1 cellular context compared by ENCODE assay signal in the genomic region with DNA sequence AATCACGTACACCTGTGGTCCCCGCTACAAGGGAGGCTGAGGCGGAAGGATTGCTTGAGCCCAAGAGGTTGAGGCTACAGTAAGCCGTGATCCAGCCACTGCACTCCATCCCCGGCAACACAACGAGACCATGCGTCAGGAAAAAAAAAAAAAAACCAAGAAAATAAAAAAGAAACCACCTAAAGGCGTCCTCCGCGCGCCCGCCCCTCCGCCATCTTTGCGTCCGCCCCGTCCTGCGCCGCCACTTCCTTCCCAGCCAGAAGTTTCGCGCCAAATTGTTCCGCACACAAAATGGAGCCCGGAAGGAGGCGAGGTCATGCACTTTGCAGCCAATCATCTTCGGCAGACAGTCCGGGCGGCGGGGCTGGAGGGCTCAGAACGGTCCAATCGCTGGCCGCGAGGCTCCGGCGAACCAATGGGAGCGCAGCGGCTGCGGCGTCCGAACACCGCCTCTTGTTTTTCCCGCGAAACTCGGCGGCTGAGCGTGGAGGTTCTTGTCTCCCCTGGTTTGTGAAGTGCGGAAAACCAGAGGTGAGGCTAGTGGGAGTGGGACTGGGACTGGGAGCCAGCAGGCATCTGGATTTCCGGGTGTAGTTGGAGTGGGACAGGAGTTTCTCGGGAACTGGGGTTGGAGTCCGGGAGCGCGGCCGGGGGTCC.
TF ChIP-seq lines count a peak whose summit lies in the region.

Gene MCM5 (plus strand): TSS at position 463 of the 657 bp plus-strand sequence. CDS start 299 bp downstream, outside the sequence.

TF ChIP-seq in HepG2, 621 proteins besides CTCF, POLR2A, EP300 and RAD21 (continued from another document and continues in another):
- TF ChIP-seq, protein P1, sequence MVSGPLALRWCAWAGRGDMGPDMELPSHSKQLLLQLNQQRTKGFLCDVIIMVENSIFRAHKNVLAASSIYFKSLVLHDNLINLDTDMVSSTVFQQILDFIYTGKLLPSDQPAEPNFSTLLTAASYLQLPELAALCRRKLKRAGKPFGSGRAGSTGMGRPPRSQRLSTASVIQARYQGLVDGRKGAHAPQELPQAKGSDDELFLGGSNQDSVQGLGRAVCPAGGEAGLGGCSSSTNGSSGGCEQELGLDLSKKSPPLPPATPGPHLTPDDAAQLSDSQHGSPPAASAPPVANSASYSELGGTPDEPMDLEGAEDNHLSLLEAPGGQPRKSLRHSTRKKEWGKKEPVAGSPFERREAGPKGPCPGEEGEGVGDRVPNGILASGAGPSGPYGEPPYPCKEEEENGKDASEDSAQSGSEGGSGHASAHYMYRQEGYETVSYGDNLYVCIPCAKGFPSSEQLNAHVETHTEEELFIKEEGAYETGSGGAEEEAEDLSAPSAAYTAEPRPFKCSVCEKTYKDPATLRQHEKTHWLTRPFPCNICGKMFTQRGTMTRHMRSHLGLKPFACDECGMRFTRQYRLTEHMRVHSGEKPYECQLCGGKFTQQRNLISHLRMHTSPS (CRISPR knock-in tag; IDR thresholded peaks at IDR 0.05; ENCODE audit: low read depth): no peak
- TF ChIP-seq KAT2B (IDR thresholded peaks at IDR 0.05; ENCODE audit: borderline replicate concordance, low read depth, low read length) (no peak), NFKB2 (CRISPR knock-in tag; IDR thresholded peaks at IDR 0.05; ENCODE audit: borderline replicate concordance) (peak; percentile 79), HNF1A (IDR thresholded peaks at IDR 0.05; ENCODE audit: low read depth) (no peak), HNF1A (CRISPR knock-in tag; IDR thresholded peaks at IDR 0.05; ENCODE audit: borderline replicate concordance) (0 out of 2 replicates have a peak, but pooled peaks have one; percentile 12), ZNF441 (CRISPR knock-in tag; IDR thresholded peaks at IDR 0.05; ENCODE audit: borderline replicate concordance) (no peak), ZNF30 (CRISPR knock-in tag; IDR thresholded peaks at IDR 0.05) (no peak), HES4 (CRISPR knock-in tag; IDR thresholded peaks at IDR 0.05; ENCODE audit: borderline replicate concordance) (peak; percentile 57; the same call in 1 of the 2 replicates), ZNF280D (CRISPR knock-in tag; IDR thresholded peaks at IDR 0.05) (no peak), ZNF597 (CRISPR knock-in tag; IDR thresholded peaks at IDR 0.05) (no peak), JUNB (CRISPR knock-in tag; IDR thresholded peaks at IDR 0.05; ENCODE audit: borderline replicate concordance) (no peak), BCL6 (CRISPR knock-in tag; IDR thresholded peaks at IDR 0.05) (no peak), ZSCAN20 (CRISPR knock-in tag; IDR thresholded peaks at IDR 0.05; ENCODE audit: borderline replicate concordance) (0 out of 2 replicates have a peak, but pooled peaks have one; percentile 7), ZBTB25 (CRISPR knock-in tag; IDR thresholded peaks at IDR 0.05) (peak; percentile 69; the same call in 1 of the 2 replicates), MATR3 (CRISPR knock-in tag; IDR thresholded peaks at IDR 0.05) (no peak), ZNF20 (CRISPR knock-in tag; IDR thresholded peaks at IDR 0.05) (peak; percentile 75; the same call in 1 of the 2 replicates), GABPA (IDR thresholded peaks at IDR 0.05; ENCODE audit: low read depth, low read length) (peak; percentile 61), GABPA (CRISPR knock-in tag; IDR thresholded peaks at IDR 0.05; ENCODE audit: low read depth) (peak; percentile 89), HINFP (CRISPR knock-in tag; IDR thresholded peaks at IDR 0.05; ENCODE audit: low read depth) (peak; percentile 72; the same call in 1 of the 2 replicates), HMG20B (CRISPR knock-in tag; conservative IDR thresholded peaks at IDR 0.05) (no peak; the same call in 1 of the 2 replicates), NFIC (IDR thresholded peaks at IDR 0.05; ENCODE audit: low read length) (no peak), KMT2A (CRISPR knock-in tag; IDR thresholded peaks at IDR 0.05) (peak; percentile 65), CENPX (CRISPR knock-in tag; IDR thresholded peaks at IDR 0.05) (no peak), RELA (CRISPR knock-in tag; IDR thresholded peaks at IDR 0.05) (no peak), ZNF329 (CRISPR knock-in tag; IDR thresholded peaks at IDR 0.05; ENCODE audit: low read depth) (no peak), TP53 (CRISPR knock-in tag; conservative IDR thresholded peaks at IDR 0.05) (no peak), ZBTB38 (CRISPR knock-in tag; IDR thresholded peaks at IDR 0.05) (peak; percentile 99), ZNF205 (CRISPR knock-in tag; IDR thresholded peaks at IDR 0.05) (peak; percentile 72), ZBTB1 (CRISPR knock-in tag; IDR thresholded peaks at IDR 0.05; ENCODE audit: borderline replicate concordance) (no peak), NCOA5 (CRISPR knock-in tag; IDR thresholded peaks at IDR 0.05) (no peak)
- TF ChIP-seq, protein P2, sequence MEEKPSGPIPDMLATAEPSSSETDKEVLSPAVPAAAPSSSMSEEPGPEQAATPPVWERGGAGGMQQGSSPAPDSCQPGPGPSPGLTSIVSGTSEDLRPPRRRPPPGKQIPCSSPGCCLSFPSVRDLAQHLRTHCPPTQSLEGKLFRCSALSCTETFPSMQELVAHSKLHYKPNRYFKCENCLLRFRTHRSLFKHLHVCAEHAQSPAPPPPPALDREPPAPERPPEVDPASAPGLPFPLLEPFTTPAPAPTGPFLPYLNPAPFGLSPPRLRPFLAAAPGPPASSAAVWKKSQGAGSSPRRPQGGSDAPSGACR (CRISPR knock-in tag; IDR thresholded peaks at IDR 0.05): no peak
- TF ChIP-seq, protein P3, sequence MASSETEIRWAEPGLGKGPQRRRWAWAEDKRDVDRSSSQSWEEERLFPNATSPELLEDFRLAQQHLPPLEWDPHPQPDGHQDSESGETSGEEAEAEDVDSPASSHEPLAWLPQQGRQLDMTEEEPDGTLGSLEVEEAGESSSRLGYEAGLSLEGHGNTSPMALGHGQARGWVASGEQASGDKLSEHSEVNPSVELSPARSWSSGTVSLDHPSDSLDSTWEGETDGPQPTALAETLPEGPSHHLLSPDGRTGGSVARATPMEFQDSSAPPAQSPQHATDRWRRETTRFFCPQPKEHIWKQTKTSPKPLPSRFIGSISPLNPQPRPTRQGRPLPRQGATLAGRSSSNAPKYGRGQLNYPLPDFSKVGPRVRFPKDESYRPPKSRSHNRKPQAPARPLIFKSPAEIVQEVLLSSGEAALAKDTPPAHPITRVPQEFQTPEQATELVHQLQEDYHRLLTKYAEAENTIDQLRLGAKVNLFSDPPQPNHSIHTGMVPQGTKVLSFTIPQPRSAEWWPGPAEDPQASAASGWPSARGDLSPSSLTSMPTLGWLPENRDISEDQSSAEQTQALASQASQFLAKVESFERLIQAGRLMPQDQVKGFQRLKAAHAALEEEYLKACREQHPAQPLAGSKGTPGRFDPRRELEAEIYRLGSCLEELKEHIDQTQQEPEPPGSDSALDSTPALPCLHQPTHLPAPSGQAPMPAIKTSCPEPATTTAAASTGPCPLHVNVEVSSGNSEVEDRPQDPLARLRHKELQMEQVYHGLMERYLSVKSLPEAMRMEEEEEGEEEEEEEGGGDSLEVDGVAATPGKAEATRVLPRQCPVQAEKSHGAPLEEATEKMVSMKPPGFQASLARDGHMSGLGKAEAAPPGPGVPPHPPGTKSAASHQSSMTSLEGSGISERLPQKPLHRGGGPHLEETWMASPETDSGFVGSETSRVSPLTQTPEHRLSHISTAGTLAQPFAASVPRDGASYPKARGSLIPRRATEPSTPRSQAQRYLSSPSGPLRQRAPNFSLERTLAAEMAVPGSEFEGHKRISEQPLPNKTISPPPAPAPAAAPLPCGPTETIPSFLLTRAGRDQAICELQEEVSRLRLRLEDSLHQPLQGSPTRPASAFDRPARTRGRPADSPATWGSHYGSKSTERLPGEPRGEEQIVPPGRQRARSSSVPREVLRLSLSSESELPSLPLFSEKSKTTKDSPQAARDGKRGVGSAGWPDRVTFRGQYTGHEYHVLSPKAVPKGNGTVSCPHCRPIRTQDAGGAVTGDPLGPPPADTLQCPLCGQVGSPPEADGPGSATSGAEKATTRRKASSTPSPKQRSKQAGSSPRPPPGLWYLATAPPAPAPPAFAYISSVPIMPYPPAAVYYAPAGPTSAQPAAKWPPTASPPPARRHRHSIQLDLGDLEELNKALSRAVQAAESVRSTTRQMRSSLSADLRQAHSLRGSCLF (CRISPR knock-in tag; IDR thresholded peaks at IDR 0.05; ENCODE audit: borderline replicate concordance): no peak
- TF ChIP-seq, protein P4, sequence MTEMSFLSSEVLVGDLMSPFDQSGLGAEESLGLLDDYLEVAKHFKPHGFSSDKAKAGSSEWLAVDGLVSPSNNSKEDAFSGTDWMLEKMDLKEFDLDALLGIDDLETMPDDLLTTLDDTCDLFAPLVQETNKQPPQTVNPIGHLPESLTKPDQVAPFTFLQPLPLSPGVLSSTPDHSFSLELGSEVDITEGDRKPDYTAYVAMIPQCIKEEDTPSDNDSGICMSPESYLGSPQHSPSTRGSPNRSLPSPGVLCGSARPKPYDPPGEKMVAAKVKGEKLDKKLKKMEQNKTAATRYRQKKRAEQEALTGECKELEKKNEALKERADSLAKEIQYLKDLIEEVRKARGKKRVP (CRISPR knock-in tag; IDR thresholded peaks at IDR 0.05): no peak
- TF ChIP-seq, protein P5, sequence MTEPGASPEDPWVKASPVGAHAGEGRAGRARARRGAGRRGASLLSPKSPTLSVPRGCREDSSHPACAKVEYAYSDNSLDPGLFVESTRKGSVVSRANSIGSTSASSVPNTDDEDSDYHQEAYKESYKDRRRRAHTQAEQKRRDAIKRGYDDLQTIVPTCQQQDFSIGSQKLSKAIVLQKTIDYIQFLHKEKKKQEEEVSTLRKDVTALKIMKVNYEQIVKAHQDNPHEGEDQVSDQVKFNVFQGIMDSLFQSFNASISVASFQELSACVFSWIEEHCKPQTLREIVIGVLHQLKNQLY (CRISPR knock-in tag; IDR thresholded peaks at IDR 0.05): peak; percentile 37; the same call in 1 of the 2 replicates
